Comparison of ENCODE assay signal across 18 cellular contexts in genomic region chr2:233189032-233189431, GRCh38.
"Had no signal": no experiment of that assay in that cellular context is flagged by ENCODE, and none has a peak within 500 bp of the region (broad histone marks: within the 10 kb centered on the region; RNA-seq: fewer than 3 reads in every experiment).

No MANE protein-coding gene starts in this region.

- H3K27me3 ChIP-seq: dorsolateral prefrontal cortex, esophagus muscularis mucosa, sigmoid colon, testis had no signal

- H3K4me3 Mint-ChIP-seq: mesothelial cell of epicardium; stimulated activated naive CD8-positive, alpha-beta T cell treated with anti-CD3 and anti-CD28 coated beads, Interleukin-15, amount 100 ng/mL, for 72 hours; T-helper 17 cell had no signal

- H3K27me3 Mint-ChIP-seq: stimulated activated naive CD8-positive, alpha-beta T cell treated with anti-CD3 and anti-CD28 coated beads, Interleukin-15, amount 100 ng/mL, for 72 hours; T-helper 17 cell had no signal

- ATAC-seq: activated CD4-positive, CD25-positive, alpha-beta regulatory T cell treated with anti-CD3 and anti-CD28 coated beads, Interleukin-2, amount 50 U/mL, for 24 hours; left cardiac atrium; lower lobe of right lung; psoas muscle; T-helper 17 cell had no signal

- DNase-seq: activated CD4-positive, alpha-beta T cell treated with anti-CD3 and anti-CD28 coated beads, Interleukin-2, amount 50 U/mL, for 48 hours; activated effector memory CD4-positive, alpha-beta T cell treated with anti-CD3 and anti-CD28 coated beads, Interleukin-2, amount 50 U/mL, for 16 hours; aorta; foreskin fibroblast; glutamatergic neuron; left cardiac atrium; lower lobe of right lung; psoas muscle; sigmoid colon; stimulated activated CD4-positive, alpha-beta T cell treated with anti-CD3 and anti-CD28 coated beads, Interleukin-12 subunit alpha, Interleukin-12 subunit beta, amount 100 ng/mL, for 4 hours; stimulated activated CD4-positive, alpha-beta T cell treated with anti-CD3 and anti-CD28 coated beads, Interleukin-2, amount 100 ng/mL, for 48 hours; stimulated activated naive CD8-positive, alpha-beta T cell treated with anti-CD3 and anti-CD28 coated beads, Interleukin-15, amount 100 ng/mL, for 72 hours; T-helper 17 cell; testis had no signal

- H3K4me3 ChIP-seq: dorsolateral prefrontal cortex, esophagus muscularis mucosa, lower lobe of right lung, psoas muscle, sigmoid colon, testis had no signal

- H3K27ac ChIP-seq: dorsolateral prefrontal cortex, esophagus muscularis mucosa, lower lobe of right lung, psoas muscle, sigmoid colon, testis had no signal

- H3K9me3 Mint-ChIP-seq: mesothelial cell of epicardium; stimulated activated naive CD8-positive, alpha-beta T cell treated with anti-CD3 and anti-CD28 coated beads, Interleukin-15, amount 100 ng/mL, for 72 hours had no signal

- H3K9me3 ChIP-seq: esophagus muscularis mucosa, lower lobe of right lung, psoas muscle, sigmoid colon, testis had no signal

- H3K4me1 Mint-ChIP-seq: stimulated activated naive CD8-positive, alpha-beta T cell treated with anti-CD3 and anti-CD28 coated beads, Interleukin-15, amount 100 ng/mL, for 72 hours had no signal

- H3K4me1 ChIP-seq: esophagus muscularis mucosa, psoas muscle, sigmoid colon, testis had no signal

- H3K27ac Mint-ChIP-seq: mesothelial cell of epicardium had no signal

- H3K36me3 Mint-ChIP-seq: mesothelial cell of epicardium had no signal
